Comparison of ENCODE assay signal across 20 cellular contexts in genomic region chr5:148446591-148446990, GRCh38.
DNase-seq lines count a peak whose midpoint lies in the region; ATAC-seq, FAIRE-seq and TF ChIP-seq lines count a peak whose summit lies in the region.
"Had no signal": no experiment of that assay in that cellular context is flagged by ENCODE, and none has a peak within 500 bp of the region (broad histone marks: within the 10 kb centered on the region; RNA-seq: fewer than 3 reads in every experiment).

No MANE protein-coding gene starts in this region.

- no peak overlapping the region for H3K9ac ChIP-seq in kidney (ENCODE audit: low read length in 2 of 2)

- no peaks in the 10 kb centered on the region for H3K9me3 ChIP-seq in kidney (ENCODE audit: control insufficient read depth in 1 of 2, low read length in 2 of 2)
- H3K9me3 ChIP-seq in small intestine (ENCODE audit: control insufficient read depth, low read depth): no peaks in the 10 kb centered on the region

- H3K4me1 Mint-ChIP-seq in stimulated activated naive CD8-positive, alpha-beta T cell treated with anti-CD3 and anti-CD28 coated beads, Interleukin-15, Interleukin-2, amounts not matched to agents 100 ng/mL and 50 ng/mL, for 24 hours (ENCODE audit: low read depth): no peaks in the 10 kb centered on the region
- peaks cover 5% of the 10 kb centered on the region for H3K4me1 Mint-ChIP-seq in stimulated activated naive CD8-positive, alpha-beta T cell treated with anti-CD3 and anti-CD28 coated beads, Interleukin-15, amount 100 ng/mL, for 72 hours
- H3K4me1 Mint-ChIP-seq: B cell had no signal

- H3K9me3 Mint-ChIP-seq in stimulated activated naive CD8-positive, alpha-beta T cell treated with anti-CD3 and anti-CD28 coated beads, Interleukin-15, Interleukin-2, amounts not matched to agents 100 ng/mL and 50 ng/mL, for 24 hours: no peaks in the 10 kb centered on the region
- H3K9me3 Mint-ChIP-seq in stimulated activated naive CD8-positive, alpha-beta T cell treated with anti-CD3 and anti-CD28 coated beads, Interleukin-15, amount 100 ng/mL, for 72 hours: no peaks in the 10 kb centered on the region
- H3K9me3 Mint-ChIP-seq: CD4-positive, alpha-beta T cell; HFFc6 had no signal

- H3K4me3 ChIP-seq in kidney (ENCODE audit: low read length in 2 of 2) (no peak overlapping the region), small intestine (ENCODE audit: low read depth in 1 of 2, low read length in 2 of 2) (no peak overlapping the region), dorsolateral prefrontal cortex (no peak overlapping the region)

- H3K36me3 Mint-ChIP-seq in stimulated activated naive CD8-positive, alpha-beta T cell treated with anti-CD3 and anti-CD28 coated beads, Interleukin-15, Interleukin-2, amounts not matched to agents 100 ng/mL and 50 ng/mL, for 24 hours (ENCODE audit: low read depth): peaks cover 11% of the 10 kb centered on the region

- TF ChIP-seq CTCF in kidney (IDR thresholded peaks at IDR 0.05; ENCODE audit: borderline replicate concordance, extremely low read depth, insufficient read depth) (no peak), dorsolateral prefrontal cortex (IDR thresholded peaks at IDR 0.05 in 54 of 56, conservative IDR thresholded peaks at IDR 0.05 in 2 of 56; ENCODE audit: low read depth in 1 of 56, partially characterized antibody in 56 of 56) (no peak)

- H3K27me3 ChIP-seq in small intestine (ENCODE audit: control insufficient read depth in 2 of 2, insufficient read depth in 2 of 2, low read length in 2 of 2): no peaks in the 10 kb centered on the region
- no peaks in the 10 kb centered on the region for H3K27me3 ChIP-seq in dorsolateral prefrontal cortex

- peak; percentile 13 for FAIRE-seq in kidney (lab: Jason Lieb, UNC)
- FAIRE-seq in small intestine (lab: Jason Lieb, UNC): no peak
- FAIRE-seq: D721Med, GM12892, GM19239 had no signal

- H3K27ac ChIP-seq in kidney (ENCODE audit: low read depth in 2 of 2, low read length in 2 of 2): no peak overlapping the region
- no peak overlapping the region for H3K27ac ChIP-seq in small intestine (ENCODE audit: low read depth in 1 of 2, low read length in 1 of 2)
- H3K27ac ChIP-seq in dorsolateral prefrontal cortex: no peak overlapping the region
- H3K27ac ChIP-seq: HL-60 had no signal

- peak overlapping the region; percentile 24 for H3K27ac Mint-ChIP-seq in stimulated activated naive CD8-positive, alpha-beta T cell treated with anti-CD3 and anti-CD28 coated beads, Interleukin-15, Interleukin-2, amounts not matched to agents 100 ng/mL and 50 ng/mL, for 24 hours
- no peak overlapping the region for H3K27ac Mint-ChIP-seq in stimulated activated naive CD8-positive, alpha-beta T cell treated with anti-CD3 and anti-CD28 coated beads, Interleukin-15, amount 100 ng/mL, for 72 hours
- H3K27ac Mint-ChIP-seq: B cell; CD4-positive, alpha-beta T cell; HFFc6 had no signal

- H3K36me3 ChIP-seq in kidney (ENCODE audit: control insufficient read depth in 1 of 2, insufficient read depth in 2 of 2, low read length in 2 of 2): peaks cover 5 to 8% of the 10 kb centered on the region in 2 donors
- H3K36me3 ChIP-seq in small intestine (ENCODE audit: control insufficient read depth in 2 of 2, insufficient read depth in 2 of 2, low read length in 2 of 2): peaks cover 0 to 4% of the 10 kb centered on the region in 2 donors

- H3K27me3 Mint-ChIP-seq in stimulated activated naive CD8-positive, alpha-beta T cell treated with anti-CD3 and anti-CD28 coated beads, Interleukin-15, Interleukin-2, amounts not matched to agents 100 ng/mL and 50 ng/mL, for 24 hours: no peaks in the 10 kb centered on the region
- no peaks in the 10 kb centered on the region for H3K27me3 Mint-ChIP-seq in stimulated activated naive CD8-positive, alpha-beta T cell treated with anti-CD3 and anti-CD28 coated beads, Interleukin-15, amount 100 ng/mL, for 72 hours
- H3K27me3 Mint-ChIP-seq: B cell; CD4-positive, alpha-beta T cell had no signal

- peaks cover 2 to 5% of the 10 kb centered on the region in 2 donors for H3K4me1 ChIP-seq in kidney (ENCODE audit: control insufficient read depth in 1 of 2, insufficient read depth in 1 of 2, low read depth in 1 of 2, low read length in 2 of 2)
- peaks cover 0 to 6% of the 10 kb centered on the region in 2 donors for H3K4me1 ChIP-seq in small intestine (ENCODE audit: control insufficient read depth in 2 of 2, insufficient read depth in 1 of 2, low read depth in 1 of 2, low read length in 1 of 2)

- H3K4me3 Mint-ChIP-seq in stimulated activated naive CD8-positive, alpha-beta T cell treated with anti-CD3 and anti-CD28 coated beads, Interleukin-15, Interleukin-2, amounts not matched to agents 100 ng/mL and 50 ng/mL, for 24 hours: no peak overlapping the region
- no peak overlapping the region for H3K4me3 Mint-ChIP-seq in stimulated activated naive CD8-positive, alpha-beta T cell treated with anti-CD3 and anti-CD28 coated beads, Interleukin-15, amount 100 ng/mL, for 72 hours
- H3K4me3 Mint-ChIP-seq: B cell; CD4-positive, alpha-beta T cell; HFFc6 had no signal

- WGBS in small intestine, 3 donors: 18 to 66% (median 45%) methylated on average over 2 of the region's 2 CpGs

- ATAC-seq in stimulated activated naive CD8-positive, alpha-beta T cell treated with anti-CD3 and anti-CD28 coated beads, Interleukin-15, amount 100 ng/mL, for 72 hours: no peak

- no peak for DNase-seq in stimulated activated naive CD8-positive, alpha-beta T cell treated with anti-CD3 and anti-CD28 coated beads, Interleukin-15, amount 100 ng/mL, for 72 hours
- DNase-seq in kidney (no peak), left kidney (ENCODE audit: low read depth, low spot score) (peak; percentile 70), small intestine (peak; percentile 76), dorsolateral prefrontal cortex (no peak), SKM-1 treated with dmso at 0.1 percent for 144 hours (lab: John Stamatoyannopoulos, UW; ENCODE audit: unreplicated experiment) (no peak), NCI-H1930 (lab: John Stamatoyannopoulos, UW) (no peak)
- DNase-seq: C1 segment of cervical spinal cord; CD4-positive, alpha-beta T cell; DMS153; DND-41; GDM1; HCEC 1CT; HFFc6 had no signal

- intact Hi-C loops in kidney (cut with DNase I) (loop anchor here (10.0 kb wide), 1 partner anchor 288 kb away; no protein-coding TSS in a partner anchor), dorsolateral prefrontal cortex (cut with DNase I) (loop anchor here in 1 of 2 donors (5.0 to 10.0 kb wide), 4 partner anchors 36 to 818 kb away; no protein-coding TSS in a partner anchor)

Comparison
In these comparisons a context has a peak if more than half of its experiments do, and no peak if none do; other contexts are left out.
1. DNase-seq: peak in left kidney (single experiment) and small intestine (single experiment); none in stimulated activated naive CD8-positive, alpha-beta T cell treated with anti-CD3 and anti-CD28 coated beads, Interleukin-15, amount 100 ng/mL, for 72 hours (0 of 2), kidney (single experiment), dorsolateral prefrontal cortex (0 of 10), SKM-1 treated with dmso at 0.1 percent for 144 hours (single experiment) and NCI-H1930 (0 of 2).